ENCODE assay signal across 22 cellular contexts in the genomic region with DNA sequence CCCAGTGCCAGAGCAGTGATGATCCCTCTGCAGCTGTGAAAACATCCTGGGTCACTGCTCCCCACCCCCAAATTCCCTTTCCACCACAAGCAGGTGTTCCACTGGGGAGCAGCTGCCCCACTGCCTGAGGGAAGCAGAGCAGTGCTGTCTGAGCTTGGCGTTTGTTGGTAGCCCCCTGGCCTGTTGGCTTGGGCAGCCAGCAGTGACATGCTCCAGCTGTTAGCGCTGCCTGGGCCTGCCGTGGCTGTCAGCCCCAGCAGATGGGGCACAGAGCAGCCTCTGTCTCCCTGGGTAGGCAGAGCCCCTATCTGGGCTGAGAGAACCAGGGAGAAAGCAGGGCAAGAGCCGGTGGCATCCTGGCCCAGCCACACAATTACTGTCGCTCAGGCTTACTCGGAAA.
DNase-seq lines count a peak whose midpoint lies in the region; ATAC-seq and TF ChIP-seq lines count a peak whose summit lies in the region.
"Had no signal": no experiment of that assay in that cellular context is flagged by ENCODE, and none has a peak within 500 bp of the region (broad histone marks: within the 10 kb centered on the region; RNA-seq: fewer than 3 reads in every experiment).

No MANE protein-coding gene starts in this region.

- no peaks in the 10 kb centered on the region for H3K27me3 Mint-ChIP-seq in CD4-positive, alpha-beta T cell
- H3K27me3 Mint-ChIP-seq: activated CD4-positive, alpha-beta T cell treated with anti-CD3 and anti-CD28 coated beads, Interleukin-2, amount 10 ng/mL, durations not matched to agents 24 days and 14 days; activated naive CD8-positive, alpha-beta T cell treated with anti-CD3 and anti-CD28 coated beads for 36 hours; stimulated activated naive B cell treated with anti-CD40 and anti-IgM and Interleukin-4, amounts not matched to agents 10 μg/mL and 1 μg/mL and 100 μg/mL, for 72 hours had no signal

- CTCF ChIA-PET in CD4-positive, alpha-beta T cell (lab: Charles Lee) = no interaction called here

- H3K4me3 ChIP-seq in kidney epithelial cell (ENCODE audit: low read depth, low read length) = no peak overlapping the region
- H3K4me3 ChIP-seq: heart right ventricle, left lung, thoracic aorta had no signal

- POLR2A ChIA-PET in CD4-positive, alpha-beta T cell (lab: Charles Lee) = no interaction called here

- H3K4me1 Mint-ChIP-seq in CD4-positive, alpha-beta T cell (ENCODE audit: low read depth) = no peaks in the 10 kb centered on the region
- H3K4me1 Mint-ChIP-seq: activated CD4-positive, alpha-beta T cell treated with anti-CD3 and anti-CD28 coated beads, Interleukin-2, amount 10 ng/mL, durations not matched to agents 24 days and 14 days; activated naive CD8-positive, alpha-beta T cell treated with anti-CD3 and anti-CD28 coated beads for 36 hours; stimulated activated naive B cell treated with anti-CD40 and anti-IgM and Interleukin-4, amounts not matched to agents 10 μg/mL and 1 μg/mL and 100 μg/mL, for 72 hours had no signal

- DNase-seq in NCI-H146 (lab: John Stamatoyannopoulos, UW) = peak; percentile 9
- no peak for DNase-seq in NCI-H146 treated with DMSO at 0.1 percent for 48 hours (lab: John Stamatoyannopoulos, UW; ENCODE audit: unreplicated experiment)
- DNase-seq in NCI-H510A treated with DMSO at 0.1 percent for 48 hours (lab: John Stamatoyannopoulos, UW) = peak; percentile 44
- peak; percentile 25 for DNase-seq in kidney epithelial cell (ENCODE audit: low read depth)
- peak; percentile 22 for DNase-seq in retina
- no peak for DNase-seq in CD4-positive, alpha-beta T cell
- no peak for DNase-seq in middle frontal gyrus (ENCODE audit: extremely low spot score, low spot score)
- DNase-seq: activated CD4-positive, alpha-beta T cell treated with anti-CD3 and anti-CD28 coated beads, Interleukin-2, amount 10 ng/mL, durations not matched to agents 24 days and 14 days; activated naive CD8-positive, alpha-beta T cell treated with anti-CD3 and anti-CD28 coated beads for 36 hours; DMS153; effector memory CD4-positive, alpha-beta T cell; heart right ventricle; KBM-7; left lung; MV-4-11; OCI-M1; SIG-M5; stimulated activated CD4-positive, alpha-beta T cell treated with anti-CD3 and anti-CD28 coated beads, Interleukin-2, amount 100 ng/mL, for 24 hours; stimulated activated naive B cell treated with anti-CD40 and anti-IgM and Interleukin-4, amounts not matched to agents 10 μg/mL and 1 μg/mL and 100 μg/mL, for 72 hours had no signal

- H3K27ac Mint-ChIP-seq in CD4-positive, alpha-beta T cell = no peak overlapping the region
- H3K27ac Mint-ChIP-seq: activated CD4-positive, alpha-beta T cell treated with anti-CD3 and anti-CD28 coated beads, Interleukin-2, amount 10 ng/mL, durations not matched to agents 24 days and 14 days; activated naive CD8-positive, alpha-beta T cell treated with anti-CD3 and anti-CD28 coated beads for 36 hours; stimulated activated naive B cell treated with anti-CD40 and anti-IgM and Interleukin-4, amounts not matched to agents 10 μg/mL and 1 μg/mL and 100 μg/mL, for 72 hours had no signal

- H3K4me3 Mint-ChIP-seq in CD4-positive, alpha-beta T cell = no peak overlapping the region
- H3K4me3 Mint-ChIP-seq: activated CD4-positive, alpha-beta T cell treated with anti-CD3 and anti-CD28 coated beads, Interleukin-2, amount 10 ng/mL, durations not matched to agents 24 days and 14 days; activated naive CD8-positive, alpha-beta T cell treated with anti-CD3 and anti-CD28 coated beads for 36 hours; stimulated activated naive B cell treated with anti-CD40 and anti-IgM and Interleukin-4, amounts not matched to agents 10 μg/mL and 1 μg/mL and 100 μg/mL, for 72 hours had no signal

- H3K36me3 ChIP-seq in kidney epithelial cell (ENCODE audit: control insufficient read depth, insufficient read depth, low read length) = peaks cover 1% of the 10 kb centered on the region
- H3K36me3 ChIP-seq: left lung had no signal

- intact Hi-C loops in CD4-positive, alpha-beta T cell (cut with DNase I, micrococcal nuclease) = no loop called here

- no peaks in the 10 kb centered on the region for H3K9me3 Mint-ChIP-seq in CD4-positive, alpha-beta T cell
- H3K9me3 Mint-ChIP-seq: activated CD4-positive, alpha-beta T cell treated with anti-CD3 and anti-CD28 coated beads, Interleukin-2, amount 10 ng/mL, durations not matched to agents 24 days and 14 days; activated naive CD8-positive, alpha-beta T cell treated with anti-CD3 and anti-CD28 coated beads for 36 hours had no signal

- no peaks in the 10 kb centered on the region for H3K9me3 ChIP-seq in CD4-positive, alpha-beta T cell (ENCODE audit: control insufficient read depth, low read length)
- H3K9me3 ChIP-seq: left lung, thoracic aorta had no signal

- TF ChIP-seq CTCF in kidney epithelial cell (IDR thresholded peaks at IDR 0.05; ENCODE audit: insufficient read depth, low read length, poor library complexity, severe bottlenecking) = no peak
- TF ChIP-seq CTCF in CD4-positive, alpha-beta T cell (IDR thresholded peaks at IDR 0.05) = no peak

- H3K36me3 Mint-ChIP-seq in CD4-positive, alpha-beta T cell (ENCODE audit: low read depth) = no peaks in the 10 kb centered on the region
- H3K36me3 Mint-ChIP-seq: activated naive CD8-positive, alpha-beta T cell treated with anti-CD3 and anti-CD28 coated beads for 36 hours; stimulated activated naive B cell treated with anti-CD40 and anti-IgM and Interleukin-4, amounts not matched to agents 10 μg/mL and 1 μg/mL and 100 μg/mL, for 72 hours had no signal

- ATAC-seq in CD4-positive, alpha-beta T cell (ENCODE audit: poor library complexity) = no peak
- ATAC-seq in HG02642 (IDR thresholded peaks at IDR 0.05; ENCODE audit: poor library complexity, unreplicated experiment) = no peak
- ATAC-seq: left lung; stimulated activated naive B cell treated with anti-CD40 and anti-IgM and Interleukin-4, amounts not matched to agents 10 μg/mL and 1 μg/mL and 100 μg/mL, for 72 hours had no signal

- H3K27ac ChIP-seq in CD4-positive, alpha-beta T cell (ENCODE audit: low read depth, low read length) = no peak overlapping the region
- H3K27ac ChIP-seq: heart right ventricle, left lung, parathyroid adenoma, thoracic aorta had no signal

- H3K27me3 ChIP-seq in kidney epithelial cell (ENCODE audit: control insufficient read depth, insufficient read depth, low read length) = no peaks in the 10 kb centered on the region
- H3K27me3 ChIP-seq in CD4-positive, alpha-beta T cell (ENCODE audit: control insufficient read depth, insufficient read depth, low read length) = no peaks in the 10 kb centered on the region
- H3K27me3 ChIP-seq: heart right ventricle, left lung had no signal

Comparison
In these comparisons a context has a peak if more than half of its experiments do, and no peak if none do; other contexts are left out.
1. DNase-seq: peak in NCI-H146 (single experiment), NCI-H510A treated with DMSO at 0.1 percent for 48 hours (single experiment), kidney epithelial cell (single experiment) and retina (single experiment); none in NCI-H146 treated with DMSO at 0.1 percent for 48 hours (single experiment), CD4-positive, alpha-beta T cell (0 of 10) and middle frontal gyrus (single experiment).